ENCODE assay signal across 22 cellular contexts in genomic region chr12:51450816-51451215, GRCh38. TPM values are rescaled to one million over a fixed set of nuclear protein-coding genes. Genes with fewer than 3 reads are reported as not detected.
"Had no signal": no experiment of that assay in that cellular context is flagged by ENCODE, and none has a peak within 500 bp of the region (broad histone marks: within the 10 kb centered on the region; RNA-seq: fewer than 3 reads in every experiment).

No MANE protein-coding gene starts in this region.

- DNase-seq: activated B cell treated with CpG ODN at 0.5 μM for 24 hours; activated CD4-positive, alpha-beta memory T cell treated with anti-CD3 and anti-CD28 coated beads for 36 hours; activated CD4-positive, alpha-beta T cell treated with anti-CD3 and anti-CD28 coated beads for 48 hours; activated effector memory CD4-positive, alpha-beta T cell treated with anti-CD3 and anti-CD28 coated beads, Interleukin-2, amount 50 U/mL, for 16 hours; activated naive CD4-positive, alpha-beta T cell treated with anti-CD3 and anti-CD28 coated beads, Interleukin-2, amount 50 U/mL, for 16 hours; activated T-cell treated with anti-CD3 and anti-CD28 coated beads, Interleukin-2, amount 50 U/mL, for 72 hours; brain microvascular endothelial cell; caudate nucleus; effector memory CD4-positive, alpha-beta T cell; gastrocnemius medialis; hippocampal formation; lower lobe of right lung; naive B cell; retina; stimulated activated CD4-positive, alpha-beta T cell treated with anti-CD3 and anti-CD28 coated beads, Interleukin-4, amount 100 ng/mL, for 24 hours; stimulated activated naive CD8-positive, alpha-beta T cell treated with anti-CD3 and anti-CD28 coated beads, Interleukin-15, Interleukin-2, amounts not matched to agents 100 U/mL and 50 U/mL, for 24 hours; T1000; tibial artery had no signal

- H3K4me1 ChIP-seq: ascending aorta, esophagus muscularis mucosa, gastrocnemius medialis, lower lobe of right lung, tibial artery had no signal

- H3K27me3 ChIP-seq: ascending aorta, brain microvascular endothelial cell, esophagus muscularis mucosa, gastrocnemius medialis, tibial artery had no signal

- H3K27ac ChIP-seq: ascending aorta, brain microvascular endothelial cell, esophagus muscularis mucosa, gastrocnemius medialis, lower lobe of right lung, tibial artery had no signal

- H3K36me3 ChIP-seq: ascending aorta, brain microvascular endothelial cell, esophagus muscularis mucosa, gastrocnemius medialis, lower lobe of right lung, tibial artery had no signal

- FAIRE-seq: keratinocyte had no signal

- H3K4me3 ChIP-seq: ascending aorta, esophagus muscularis mucosa, gastrocnemius medialis, lower lobe of right lung, tibial artery had no signal

- ATAC-seq: activated T-cell treated with anti-CD3 and anti-CD28 coated beads, Interleukin-2, amount 50 U/mL, for 72 hours; gastrocnemius medialis; left lobe of liver; lower lobe of right lung; stimulated activated naive CD8-positive, alpha-beta T cell treated with anti-CD3 and anti-CD28 coated beads, Interleukin-15, Interleukin-2, amounts not matched to agents 100 U/mL and 50 U/mL, for 24 hours had no signal

- H3K9me3 ChIP-seq: ascending aorta, esophagus muscularis mucosa, gastrocnemius medialis, lower lobe of right lung, tibial artery had no signal

RNA-seq across cellular contexts. Expression of gene SLC4A8, which starts 26.2 kb away (rescaled TPM):
- total RNA-seq: ascending aorta had no signal
